Comparison of ENCODE assay signal across 28 cellular contexts in the genomic region with DNA sequence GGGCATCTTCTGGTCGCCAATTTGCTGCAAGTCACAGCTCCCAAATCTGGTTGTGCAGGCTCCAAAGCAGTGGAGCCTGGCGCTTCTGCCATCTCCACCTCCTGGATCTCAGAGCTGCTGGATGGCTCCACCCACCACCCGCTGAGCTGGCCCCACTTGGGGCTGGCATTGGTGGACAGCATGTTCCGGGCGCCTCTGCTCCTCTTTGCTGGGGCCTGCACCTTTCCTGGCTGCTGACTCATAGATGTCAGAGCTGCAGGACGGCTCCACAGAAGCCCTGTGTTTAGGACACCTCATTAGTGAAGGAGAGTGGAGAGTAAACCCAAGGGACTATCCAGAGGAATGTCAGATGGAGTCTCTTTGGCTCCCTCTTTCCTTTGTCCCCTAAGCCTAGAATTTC. TPM values are rescaled to one million over a fixed set of nuclear protein-coding genes. Genes with fewer than 3 reads are reported as not detected.
A peak's percentile ranks its signal among the peaks of the same experiment; 100 is the strongest.
DNase-seq lines count a peak whose midpoint lies in the region; ATAC-seq and TF ChIP-seq lines count a peak whose summit lies in the region.
"Had no signal": no experiment of that assay in that cellular context is flagged by ENCODE, and none has a peak within 500 bp of the region (broad histone marks: within the 10 kb centered on the region; RNA-seq: fewer than 3 reads in every experiment).

No MANE protein-coding gene starts in this region.

- H3K4me3 ChIP-seq in breast epithelium, result no peak overlapping the region
- H3K4me3 ChIP-seq: body of pancreas, coronary artery, stomach had no signal

- CTCF ChIA-PET in MCF 10A (lab: Yijun Ruan, JAX) (interaction anchor here (0.5 to 5.2 kb wide), 6 partner anchors 17 to 281 kb away, joined by 3 to 48 read pairs (median 4); no protein-coding TSS in a partner anchor), RWPE1 (lab: Yijun Ruan, JAX) (no interaction called here)

- DNase-seq in MCF 10A (ENCODE audit: unreplicated experiment) (peak; percentile 92), breast epithelium (ENCODE audit: low spot score in 2 of 2) (no peak), RWPE1 (ENCODE audit: low spot score) (peak; percentile 79), glomerular visceral epithelial cell (ENCODE audit: extremely low spot score) (peak; percentile 44), 8988T (no peak)
- DNase-seq in stimulated activated naive CD8-positive, alpha-beta T cell treated with anti-CD3 and anti-CD28 coated beads, Interleukin-15, amount 100 ng/mL, for 72 hours, result no peak
- DNase-seq: activated CD8-positive, alpha-beta memory T cell treated with anti-CD3 and anti-CD28 coated beads for 24 hours; activated naive CD8-positive, alpha-beta T cell treated with anti-CD3 and anti-CD28 coated beads for 36 hours; body of pancreas; C1 segment of cervical spinal cord; hippocampal formation; kidney glomerular epithelial cell; midbrain; NCI-H1417 treated with DMSO at 0.1 percent for 48 hours; NCI-H2171 treated with DMSO at 0.1 percent for 48 hours; small intestine; stimulated activated CD4-positive, alpha-beta T cell treated with anti-CD3 and anti-CD28 coated beads, Interleukin-2, amount 100 ng/mL, for 48 hours; stomach had no signal

- H3K27ac Mint-ChIP-seq in MCF 10A (ENCODE audit: low read depth, unreplicated experiment), result peak overlapping the region; percentile 67
- H3K27ac Mint-ChIP-seq in stimulated activated naive CD8-positive, alpha-beta T cell treated with anti-CD3 and anti-CD28 coated beads, Interleukin-15, amount 100 ng/mL, for 72 hours, result no peak overlapping the region
- H3K27ac Mint-ChIP-seq: activated naive CD8-positive, alpha-beta T cell treated with anti-CD3 and anti-CD28 coated beads for 36 hours; nephron; type B pancreatic cell had no signal

- intact Hi-C loops in MCF 10A (cut with micrococcal nuclease) (no loop called here), breast epithelium (cut with DNase I; ENCODE audit: low total_unique reads) (no loop called here)

- no TSS peak for BruUV-seq in MCF 10A (replicated peaks; lab: Mats Ljungman, UMichigan)

- no peaks in the 10 kb centered on the region for H3K9me3 Mint-ChIP-seq in MCF 10A (ENCODE audit: unreplicated experiment)
- peaks cover 0 to 13% of the 10 kb centered on the region in 2 donors for H3K9me3 Mint-ChIP-seq in stimulated activated naive CD8-positive, alpha-beta T cell treated with anti-CD3 and anti-CD28 coated beads, Interleukin-15, amount 100 ng/mL, for 72 hours

- peaks cover 35% of the 10 kb centered on the region for H3K4me1 Mint-ChIP-seq in MCF 10A (ENCODE audit: insufficient read depth, unreplicated experiment)
- peaks cover 53% of the 10 kb centered on the region for H3K4me1 Mint-ChIP-seq in stimulated activated naive CD8-positive, alpha-beta T cell treated with anti-CD3 and anti-CD28 coated beads, Interleukin-15, amount 100 ng/mL, for 72 hours

- peaks cover 0 to 8% of the 10 kb centered on the region in 2 donors for H3K9me3 ChIP-seq in breast epithelium
- H3K9me3 ChIP-seq: body of pancreas, stomach had no signal

- H3K36me3 Mint-ChIP-seq in MCF 10A (ENCODE audit: insufficient read depth, unreplicated experiment), result peaks cover 5% of the 10 kb centered on the region

- POLR2A ChIA-PET in MCF 10A (lab: Yijun Ruan, JAX) (interaction anchor here (0.9 to 1.9 kb wide), 4 partner anchors 13 to 24 kb away, joined by 3 to 15 read pairs (median 4); no protein-coding TSS in a partner anchor), RWPE1 (lab: Yijun Ruan, JAX; ENCODE audit: low non-redundant PET) (no interaction called here)

- H3K27ac ChIP-seq in breast epithelium (no peak overlapping the region), RWPE1 (peak overlapping the region; percentile 36)
- H3K27ac ChIP-seq: body of pancreas, coronary artery, stomach had no signal

- no peaks in the 10 kb centered on the region for H3K4me1 ChIP-seq in breast epithelium

- no peaks in the 10 kb centered on the region for H3K36me3 ChIP-seq in breast epithelium

- H3K4me3 Mint-ChIP-seq in MCF 10A (ENCODE audit: unreplicated experiment), result no peak overlapping the region
- H3K4me3 Mint-ChIP-seq in stimulated activated naive CD8-positive, alpha-beta T cell treated with anti-CD3 and anti-CD28 coated beads, Interleukin-15, amount 100 ng/mL, for 72 hours, result no peak overlapping the region
- H3K4me3 Mint-ChIP-seq: activated naive CD8-positive, alpha-beta T cell treated with anti-CD3 and anti-CD28 coated beads for 36 hours; nephron; type B pancreatic cell had no signal

- H3K27me3 Mint-ChIP-seq in MCF 10A (ENCODE audit: insufficient read depth, unreplicated experiment), result no peaks in the 10 kb centered on the region
- H3K27me3 Mint-ChIP-seq in stimulated activated naive CD8-positive, alpha-beta T cell treated with anti-CD3 and anti-CD28 coated beads, Interleukin-15, amount 100 ng/mL, for 72 hours, result no peaks in the 10 kb centered on the region
- H3K27me3 Mint-ChIP-seq: activated naive CD8-positive, alpha-beta T cell treated with anti-CD3 and anti-CD28 coated beads for 36 hours; type B pancreatic cell had no signal

- ATAC-seq in stimulated activated naive CD8-positive, alpha-beta T cell treated with anti-CD3 and anti-CD28 coated beads, Interleukin-15, amount 100 ng/mL, for 72 hours, result no peak
- no peak for ATAC-seq in GM19328 (IDR thresholded peaks at IDR 0.05; ENCODE audit: unreplicated experiment)
- no peak for ATAC-seq in GM18861 (IDR thresholded peaks at IDR 0.05; ENCODE audit: unreplicated experiment)
- ATAC-seq: activated CD4-positive, CD25-positive, alpha-beta regulatory T cell treated with anti-CD3 and anti-CD28 coated beads, Interleukin-2, amount 50 U/mL, for 24 hours; body of pancreas had no signal

- H3K27me3 ChIP-seq in breast epithelium, result no peaks in the 10 kb centered on the region
- H3K27me3 ChIP-seq: body of pancreas, stomach had no signal

- no peak for TF ChIP-seq POLR2A in breast epithelium (IDR thresholded peaks at IDR 0.05)

- TF ChIP-seq CTCF in MCF 10A (IDR thresholded peaks at IDR 0.05; ENCODE audit: unreplicated experiment), result no peak
- no peak for TF ChIP-seq CTCF in breast epithelium (IDR thresholded peaks at IDR 0.05)
- no peak for TF ChIP-seq CTCF in RWPE1 (conservative IDR thresholded peaks at IDR 0.05; ENCODE audit: low read depth)

RNA-seq across cellular contexts. Expression of gene MAPK8, which starts 27.4 kb away (rescaled TPM):
- total RNA-seq in MCF 10A (2022) (48.9 and 52.9 TPM in 2 replicates), breast epithelium (100 to 1,000 TPM in 1 of 3 donors, 10 to 100 TPM in 2; 52.5 to 108 (median 74.1) TPM)

RNA-seq across cellular contexts. Expression of gene FRMPD2, which starts 59.4 kb away (rescaled TPM):
- total RNA-seq in MCF 10A (2022), result 0.98 and 1.3 TPM in 2 replicates
- 1 to 10 TPM in 2 of 3 donors, not detected in 1; 1.9 to 4.6 TPM for total RNA-seq in breast epithelium
- total RNA-seq: A673; activated naive CD8-positive, alpha-beta T cell treated with anti-CD3 and anti-CD28 coated beads for 36 hours; body of pancreas; OCI-LY7; SK-MEL-5; T-helper 2 cell treated with Interferon-gamma antibody and Interleukin-4, amounts not matched to agents 100 ng/mL and 5 ng/mL, for 36 hours had no signal

Comparison
In these comparisons a context has a peak if more than half of its experiments do, and no peak if none do; other contexts are left out.
1. DNase-seq: peak in MCF 10A (single experiment), RWPE1 (single experiment) and glomerular visceral epithelial cell (single experiment); none in breast epithelium (0 of 2), stimulated activated naive CD8-positive, alpha-beta T cell treated with anti-CD3 and anti-CD28 coated beads, Interleukin-15, amount 100 ng/mL, for 72 hours (0 of 2) and 8988T (single experiment).